ENCODE assay signal across 2 cellular contexts in genomic region chr1:41102653-41103052, GRCh38.
TF ChIP-seq lines count a peak whose summit lies in the region.

No MANE protein-coding gene starts in this region.

TF ChIP-seq in IMR-90, 13 proteins besides CTCF, POLR2A, EP300 and RAD21:
- TF ChIP-seq NFE2L2 (IDR thresholded peaks at IDR 0.05; ENCODE audit: low read depth, low read length) (no peak), CEBPB (IDR thresholded peaks at IDR 0.05; ENCODE audit: low read depth, low read length) (no peak), BHLHE40 (IDR thresholded peaks at IDR 0.05; ENCODE audit: low read depth, low read length) (no peak), CHD1 (IDR thresholded peaks at IDR 0.05; ENCODE audit: low read depth, low read length) (no peak), SMC3 (IDR thresholded peaks at IDR 0.05; ENCODE audit: low read depth, low read length) (no peak), RFX5 (IDR thresholded peaks at IDR 0.05; ENCODE audit: low read depth, low read length) (no peak), FOS (IDR thresholded peaks at IDR 0.05; ENCODE audit: low read depth, low read length) (no peak), MAZ (IDR thresholded peaks at IDR 0.05; ENCODE audit: borderline replicate concordance, low read depth, low read length) (no peak), MXI1 (IDR thresholded peaks at IDR 0.05; ENCODE audit: borderline replicate concordance, low read depth, low read length) (no peak), RCOR1 (IDR thresholded peaks at IDR 0.05; ENCODE audit: insufficient replicate concordance, low read length) (no peak), MAFK (IDR thresholded peaks at IDR 0.05; ENCODE audit: low read depth, low read length) (no peak)
- TF ChIP-seq, protein P1, sequence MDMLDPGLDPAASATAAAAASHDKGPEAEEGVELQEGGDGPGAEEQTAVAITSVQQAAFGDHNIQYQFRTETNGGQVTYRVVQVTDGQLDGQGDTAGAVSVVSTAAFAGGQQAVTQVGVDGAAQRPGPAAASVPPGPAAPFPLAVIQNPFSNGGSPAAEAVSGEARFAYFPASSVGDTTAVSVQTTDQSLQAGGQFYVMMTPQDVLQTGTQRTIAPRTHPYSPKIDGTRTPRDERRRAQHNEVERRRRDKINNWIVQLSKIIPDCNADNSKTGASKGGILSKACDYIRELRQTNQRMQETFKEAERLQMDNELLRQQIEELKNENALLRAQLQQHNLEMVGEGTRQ (IDR thresholded peaks at IDR 0.05; ENCODE audit: low read depth, low read length), result no peak

TF ChIP-seq in endothelial cell of umbilical vein, 7 proteins besides CTCF, POLR2A, EP300 and RAD21:
- TF ChIP-seq EZH2 (IDR thresholded peaks at IDR 0.05; ENCODE audit: borderline replicate concordance, low read depth, low read length, severe bottlenecking) (no peak), MYC (IDR thresholded peaks at IDR 0.05; ENCODE audit: low read depth, low read length) (no peak), FOS (IDR thresholded peaks at IDR 0.05; ENCODE audit: borderline replicate concordance, insufficient read depth, low read length) (no peak), JUN (IDR thresholded peaks at IDR 0.05; ENCODE audit: borderline replicate concordance, insufficient read depth, insufficient read length, low read depth) (no peak), GATA2 (IDR thresholded peaks at IDR 0.05; ENCODE audit: insufficient read depth, insufficient read length, low read depth, low read length) (no peak), POLR2AphosphoS5 (IDR thresholded peaks at IDR 0.05; ENCODE audit: insufficient read depth, low read depth, low read length) (no peak), MAX (IDR thresholded peaks at IDR 0.05; ENCODE audit: insufficient read depth, insufficient read length) (no peak)
